Comparison of ENCODE assay signal across 9 cellular contexts in genomic region chr18:69898241-69898861, GRCh38. TPM values are rescaled to one million over a fixed set of nuclear protein-coding genes. Genes with fewer than 3 reads are reported as not detected.
DNase-seq lines count a peak whose midpoint lies in the region; ATAC-seq, FAIRE-seq and TF ChIP-seq lines count a peak whose summit lies in the region.
"Had no signal": no experiment of that assay in that cellular context is flagged by ENCODE, and none has a peak within 500 bp of the region (broad histone marks: within the 10 kb centered on the region; RNA-seq: fewer than 3 reads in every experiment).

No MANE protein-coding gene starts in this region.

- CTCF ChIA-PET in K562 (lab: Yijun Ruan, JAX; ENCODE audit: low intra/inter-chr PET ratio), result no interaction called here

- POLR2A ChIA-PET in K562 (lab: Yijun Ruan, JAX), result interaction anchor here (0.7 kb wide), 1 partner anchor 1206 kb away, joined by 4 read pairs; no protein-coding TSS in a partner anchor

- no peak for TF ChIP-seq CTCF in K562 (IDR thresholded peaks at IDR 0.05 in 2 of 3, conservative IDR thresholded peaks at IDR 0.05 in 1 of 3; ENCODE audit: insufficient read depth in 2 of 3, low read depth in 1 of 3, low read length in 3 of 3)

- H3K4me2 ChIP-seq in K562 (ENCODE audit: insufficient read depth, low read length), result peak overlapping the region; percentile 18; the same call in 1 of the 2 replicates

- H3K27ac ChIP-seq in K562 (ENCODE audit: extremely low read depth, low read depth, low read length), result no peak overlapping the region
- H3K27ac ChIP-seq: dorsolateral prefrontal cortex had no signal

- WGBS in K562 (ENCODE audit: insufficient coverage, low coverage, missing lambda C conversion rate), result 12% methylated on average over 10 of the region's 11 CpGs

- no peak for TF ChIP-seq EP300 in K562 (IDR thresholded peaks at IDR 0.05; ENCODE audit: low read length)

- ATAC-seq in GM18502 (IDR thresholded peaks at IDR 0.05; ENCODE audit: poor library complexity, unreplicated experiment) (peak; percentile 48), GM21786 (IDR thresholded peaks at IDR 0.05; ENCODE audit: unreplicated experiment) (peak; percentile 48), K562 (no peak)

- no peaks in the 10 kb centered on the region for H3K9me3 ChIP-seq in K562 (replicated peaks; ENCODE audit: control insufficient read depth, insufficient read depth, low read depth, low read length)

- BruUV-seq in K562 (replicated peaks; lab: Mats Ljungman, UMichigan), result no TSS peak

- H3K4me3 ChIP-seq in K562, result no peak overlapping the region
- H3K4me3 ChIP-seq: dorsolateral prefrontal cortex had no signal

- in situ Hi-C loops in K562 (cut with MboI), result no loop called here

- no peaks in the 10 kb centered on the region for H3K36me3 ChIP-seq in K562 (ENCODE audit: control insufficient read depth, insufficient read depth, low read length)

- intact Hi-C loops in K562 (cut with micrococcal nuclease), result no loop called here

- TF ChIP-seq POLR2A in K562 (conservative IDR thresholded peaks at IDR 0.05), result no peak

- peak; percentile 17 for DNase-seq in M059J (ENCODE audit: low read depth)
- no peak for DNase-seq in K562 (ENCODE audit: extremely low read depth in 1 of 4, low spot score in 3 of 4)
- no peak for DNase-seq in OCI-M2 (lab: John Stamatoyannopoulos, UW; ENCODE audit: unreplicated experiment)
- no peak for DNase-seq in NCI-H2081 treated with DMSO at 0.1 percent for 48 hours (lab: John Stamatoyannopoulos, UW)
- DNase-seq in urothelium cell line (ENCODE audit: low spot score), result no peak
- no peak for DNase-seq in NCI-H2171 treated with DMSO at 0.1 percent for 48 hours (lab: John Stamatoyannopoulos, UW)
- DNase-seq: dorsolateral prefrontal cortex had no signal

- no peaks in the 10 kb centered on the region for H3K4me1 ChIP-seq in K562 (replicated peaks in 1 of 2; ENCODE audit: control insufficient read depth in 2 of 2, insufficient read depth in 2 of 2, low read length in 2 of 2)

- no peak for TF ChIP-seq RAD21 in K562 (CRISPR knock-in tag; conservative IDR thresholded peaks at IDR 0.05 in 1 of 2, IDR thresholded peaks at IDR 0.05 in 1 of 2)

- FAIRE-seq in K562 (lab: Jason Lieb, UNC), result no peak
- FAIRE-seq in urothelium cell line (lab: Jason Lieb, UNC), result no peak

- no peaks in the 10 kb centered on the region for H3K79me2 ChIP-seq in K562 (ENCODE audit: control insufficient read depth, insufficient read depth, low read length)

- H3K27me3 ChIP-seq in K562 (ENCODE audit: control insufficient read depth in 2 of 2, insufficient read depth in 2 of 2, low read length in 2 of 2), result no peaks in the 10 kb centered on the region
- H3K27me3 ChIP-seq: dorsolateral prefrontal cortex had no signal

- H3K9ac ChIP-seq in K562 (ENCODE audit: insufficient read depth in 1 of 2, low read depth in 2 of 2, low read length in 2 of 2), result no peak overlapping the region

- no peak overlapping the region for H2AFZ ChIP-seq in K562 (ENCODE audit: low read depth, low read length)

- no peaks in the 10 kb centered on the region for H4K20me1 ChIP-seq in K562 (replicated peaks; ENCODE audit: control insufficient read depth, insufficient read depth, low read length)

- H3K9me1 ChIP-seq in K562 (ENCODE audit: control insufficient read depth, insufficient read depth, low read length), result no peaks in the 10 kb centered on the region

TF ChIP-seq in K562, 482 proteins besides CTCF, POLR2A, EP300 and RAD21:
- peak; percentile 29; the same call in 1 of the 2 replicates for TF ChIP-seq ESRRA (IDR thresholded peaks at IDR 0.05; ENCODE audit: borderline replicate concordance, low read depth)
- no peak for TF ChIP-seq FOXJ2 (tag; IDR thresholded peaks at IDR 0.05)

RNA-seq across cellular contexts. Expression of gene CD226, which starts 49.3 kb away (rescaled TPM):
- total RNA-seq in M059J (2014; rRNA removed; shearing (Covaris generic)), result 0.10 and 3.8 TPM in 2 replicates
- 1.9 and 6.0 TPM in 2 replicates for total RNA-seq in K562 (2011; cell fraction: chromatin; rRNA removed; ENCODE audit: low replicate concordance)
- 1.1 and 1.5 TPM in 2 replicates for total RNA-seq in K562 (2011; cell fraction: nucleolus; rRNA removed)
- total RNA-seq in K562 (2011; cell fraction: nucleoplasm; rRNA removed), result 2.3 and 4.9 TPM in 2 replicates
- total RNA-seq in K562 (2014; rRNA removed) (0.32 and 0.98 TPM in 2 replicates), K562 (2014; rRNA removed; fragmentation: Illumina TruSeq; extraction: Trizol) (1.2 and 1.6 TPM in 2 replicates), K562 (2015; rRNA removed; fragmentation: Illumina TruSeq; extraction: Trizol) (0.34 and 0.65 TPM in 2 replicates), K562 (2021) (1.7 and 2.0 TPM in 2 replicates)
- polyA plus RNA-seq in K562 (2011; rRNA removed) (1.1 and 1.2 TPM in 2 replicates), K562 (2014; fragmentation: Illumina TruSeq; extraction: Trizol) (0.82 and 1.00 TPM in 2 replicates), K562 (2014; fragmentation: Nextera tagmentation; extraction: Ambion mirVana) (under 1 TPM; 0.52 to 0.63 TPM), K562 (2014; rRNA removed) (0.50 and 0.80 TPM in 2 replicates)
- polyA plus RNA-seq in K562 (2011; cell fraction: cytosol; rRNA removed), result 0.33 and 0.59 TPM in 2 replicates
- polyA plus RNA-seq in K562 (2011; cell fraction: nucleus; rRNA removed), result 1.2 and 1.9 TPM in 2 replicates
- 0.77 and 1.3 TPM in 2 replicates for polyA plus RNA-seq in K562 (2012)
- polyA minus RNA-seq in K562 (2011; rRNA and poly(A)+ RNA removed), result 2.6 and 2.7 TPM in 2 replicates
- 2.0 TPM in 1 of 2 replicates, not detected in the other for polyA minus RNA-seq in K562 (2011; cell fraction: cytosol; rRNA and poly(A)+ RNA removed)
- 0.67 and 0.81 TPM in 2 replicates for polyA minus RNA-seq in K562 (2011; cell fraction: nucleus; rRNA and poly(A)+ RNA removed)
